In the genomic region with DNA sequence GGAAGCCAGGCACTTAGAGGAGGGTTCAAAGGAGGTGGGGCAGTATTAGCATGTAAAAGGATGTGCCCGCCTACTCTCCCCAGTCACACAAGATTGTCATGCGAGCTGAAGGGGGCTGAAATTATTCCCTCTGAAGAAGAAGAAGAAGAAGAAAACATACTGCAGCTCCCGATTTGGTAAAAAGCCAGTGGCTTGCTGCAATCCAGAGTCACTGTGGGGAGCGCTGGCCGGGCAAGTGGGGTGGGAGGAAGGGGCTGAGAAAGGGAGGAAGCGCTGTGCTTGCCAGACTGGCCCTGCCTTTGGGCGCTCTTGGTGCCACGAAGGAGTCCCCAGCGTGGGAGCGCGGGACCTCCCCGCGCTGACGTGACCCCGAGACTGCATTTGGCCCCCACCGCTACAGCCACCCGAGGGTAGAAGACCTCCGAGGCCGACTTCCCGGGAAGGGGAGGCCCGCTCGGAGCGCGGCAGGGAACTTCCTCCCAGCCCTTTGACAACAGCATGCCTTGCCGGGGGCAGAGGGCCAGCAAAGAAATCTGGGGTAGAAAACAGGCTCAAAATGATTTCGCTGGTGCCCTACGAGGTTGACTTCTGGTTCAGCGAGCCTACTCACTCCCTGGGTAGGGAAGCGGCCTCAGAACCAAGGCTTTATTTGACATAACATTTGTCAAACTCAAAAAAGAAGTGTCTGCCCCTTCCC, we compare ENCODE assay signal across 8 cellular contexts.
DNase-seq lines count a peak whose midpoint lies in the region; ATAC-seq and TF ChIP-seq lines count a peak whose summit lies in the region.

No MANE protein-coding gene starts in this region.

- no peaks in the 10 kb centered on the region for H3K9me3 ChIP-seq in suprapubic skin

- H3K4me1 ChIP-seq in suprapubic skin, result peaks cover 16% of the 10 kb centered on the region

- in situ Hi-C loops in astrocyte of the spinal cord (cut with HindIII; ENCODE audit: low sequenced_read_pairs), result no loop called here

- 1 to 8% methylated on average over 20 to 29 of the region's 29 CpGs for WGBS in lower leg skin, 2 donors
- 2% methylated on average over 21 of the region's 29 CpGs for WGBS in suprapubic skin

- TF ChIP-seq EP300 in suprapubic skin (IDR thresholded peaks at IDR 0.05), result no peak

- H3K27me3 ChIP-seq in suprapubic skin, result peaks cover 5% of the 10 kb centered on the region

- H3K4me3 ChIP-seq in astrocyte of the spinal cord (ENCODE audit: low read depth, low read length) (peak overlapping the region; percentile 37), lower leg skin (ENCODE audit: low read depth, poor library complexity, severe bottlenecking) (peak overlapping the region; percentile 11), suprapubic skin (peak overlapping the region; percentile 57)

- no peak overlapping the region for H3K27ac ChIP-seq in suprapubic skin

- no peak for TF ChIP-seq POLR2A in lower leg skin (IDR thresholded peaks at IDR 0.05)
- no peak for TF ChIP-seq POLR2A in suprapubic skin (IDR thresholded peaks at IDR 0.05)

- DNase-seq in stimulated activated naive CD4-positive, alpha-beta T cell (lab: John Stamatoyannopoulos, UW), result peak in 4 of 6 experiments; percentile 1 to 51 (median 24)
- DNase-seq in stimulated activated naive CD4-positive, alpha-beta T cell treated with Interleukin-2 at 50 U/mL for 16 hours (lab: John Stamatoyannopoulos, UW), result no peak
- peak; percentile 6 for DNase-seq in astrocyte of the spinal cord (ENCODE audit: low read depth, low spot score)
- no peak for DNase-seq in lower leg skin (ENCODE audit: low spot score in 2 of 2)
- DNase-seq in suprapubic skin (ENCODE audit: low spot score in 2 of 2), result peak in 1 of 2 donors; percentile 78
- no peak for DNase-seq in H4 (ENCODE audit: low spot score)

- TF ChIP-seq CTCF in astrocyte of the spinal cord (IDR thresholded peaks at IDR 0.05; ENCODE audit: low read depth, low read length), result no peak
- TF ChIP-seq CTCF in lower leg skin (IDR thresholded peaks at IDR 0.05), result no peak
- no peak for TF ChIP-seq CTCF in suprapubic skin (IDR thresholded peaks at IDR 0.05)

- intact Hi-C loops in lower leg skin (cut with DNase I; ENCODE audit: low total_unique reads), result no loop called here

- H3K36me3 ChIP-seq in suprapubic skin, result no peaks in the 10 kb centered on the region

- no peak for ATAC-seq in GM19035 (IDR thresholded peaks at IDR 0.05; ENCODE audit: unreplicated experiment)
- ATAC-seq in HG02852 (IDR thresholded peaks at IDR 0.05; ENCODE audit: unreplicated experiment), result no peak

Comparison
In these comparisons a context has a peak if more than half of its experiments do, and no peak if none do; other contexts are left out.
1. DNase-seq: peak in stimulated activated naive CD4-positive, alpha-beta T cell (4 of 6) and astrocyte of the spinal cord (single experiment); none in stimulated activated naive CD4-positive, alpha-beta T cell treated with Interleukin-2 at 50 U/mL for 16 hours (single experiment), lower leg skin (0 of 2) and H4 (single experiment).
2. Peak in every context shown above with its lines, with median percentiles within 50 percentile points of each other: H3K4me3 ChIP-seq.